In genomic region chr16:29271721-29272675, GRCh38 we compare ENCODE assay signal across 8 cellular contexts.
DNase-seq lines count a peak whose midpoint lies in the region; ATAC-seq, FAIRE-seq and TF ChIP-seq lines count a peak whose summit lies in the region.
"Not testable (repeated sequence)": the region's sequence is repeated elsewhere in the genome, so short reads cannot be mapped to it uniquely, and the experiment has no call there.

No MANE protein-coding gene starts in this region.

- H3K9me3 ChIP-seq in pancreas, upper lobe of left lung: not testable (repeated sequence)

- POLR2A ChIA-PET in BJ (lab: Charles Lee) = not testable (repeated sequence)

- not testable (repeated sequence) for H3K4me3 ChIP-seq in BJ (ENCODE audit: low read depth, low read length); fibroblast of villous mesenchyme (ENCODE audit: low read depth, low read length); kidney epithelial cell (ENCODE audit: low read depth, low read length); pancreas; upper lobe of left lung
- peak overlapping the region in 1 of 2 donors; percentile 14 for H3K4me3 ChIP-seq in cardiac fibroblast (replicated peaks in 1 of 2; ENCODE audit: low read depth in 2 of 2, low read length in 2 of 2)

- ATAC-seq in pancreas (peak in 3 of 4 donors; percentile 32 to 50 (median 39)), upper lobe of left lung (ENCODE audit: low FRiP score in 2 of 2) (peak; percentile 24 to 73)

- 65 to 84% methylated on average over 11 to 17 of the region's 19 CpGs for WGBS in pancreas, 2 donors
- 86% methylated on average over 10 to 12 of the region's 19 CpGs for WGBS in upper lobe of left lung, 2 donors

- intact Hi-C loops in pancreas (cut with DNase I) = not testable (repeated sequence)

- CTCF ChIA-PET in BJ (lab: Yijun Ruan, JAX) = not testable (repeated sequence)

- H3K36me3 ChIP-seq in BJ (ENCODE audit: control insufficient read depth, insufficient read depth, low read length); kidney epithelial cell (ENCODE audit: control insufficient read depth, insufficient read depth, low read length); pancreas; upper lobe of left lung: not testable (repeated sequence)

- not testable (repeated sequence) for H3K27me3 ChIP-seq in BJ (ENCODE audit: control insufficient read depth, insufficient read depth, low read length); kidney epithelial cell (ENCODE audit: control insufficient read depth, insufficient read depth, low read length); pancreas; upper lobe of left lung

- FAIRE-seq in pancreas (lab: Jason Lieb, UNC) = not testable (repeated sequence)

- H3K27ac ChIP-seq in pancreas, upper lobe of left lung: not testable (repeated sequence)

- not testable (repeated sequence) for H3K4me1 ChIP-seq in pancreas, upper lobe of left lung

- TF ChIP-seq POLR2A in upper lobe of left lung (IDR thresholded peaks at IDR 0.05) = not testable (repeated sequence)

- TF ChIP-seq EP300 in upper lobe of left lung (IDR thresholded peaks at IDR 0.05) = not testable (repeated sequence)

- DNase-seq in BJ (ENCODE audit: low read depth) = peak; percentile 82
- peak; percentile 76 for DNase-seq in HS-5 (ENCODE audit: low read depth)
- peak; percentile 81 for DNase-seq in T1000 (lab: John Stamatoyannopoulos, UW)
- DNase-seq in cardiac fibroblast (ENCODE audit: low read depth in 2 of 2) = peak; percentile 78 to 93
- DNase-seq in fibroblast of villous mesenchyme (ENCODE audit: low read depth) = peak; percentile 85
- DNase-seq in kidney epithelial cell (ENCODE audit: low read depth) = peak; percentile 65
- not testable (repeated sequence) for DNase-seq in pancreas, upper lobe of left lung

- not testable (repeated sequence) for TF ChIP-seq CTCF in BJ (IDR thresholded peaks at IDR 0.05; ENCODE audit: insufficient read depth, low read depth, low read length); cardiac fibroblast (IDR thresholded peaks at IDR 0.05; ENCODE audit: low read depth, low read length); fibroblast of villous mesenchyme (IDR thresholded peaks at IDR 0.05; ENCODE audit: insufficient read depth, low read depth, low read length); kidney epithelial cell (IDR thresholded peaks at IDR 0.05; ENCODE audit: insufficient read depth, low read length, poor library complexity, severe bottlenecking); pancreas (IDR thresholded peaks at IDR 0.05); upper lobe of left lung (IDR thresholded peaks at IDR 0.05)
